28 cellular contexts compared by ENCODE assay signal in genomic region chr13:81795710-81796109, GRCh38.
"Had no signal": no experiment of that assay in that cellular context is flagged by ENCODE, and none has a peak within 500 bp of the region (broad histone marks: within the 10 kb centered on the region; RNA-seq: fewer than 3 reads in every experiment).

No MANE protein-coding gene starts in this region.

- H3K36me3 Mint-ChIP-seq: mesothelial cell of epicardium, naive B cell had no signal

- H3K36me3 ChIP-seq: colonic mucosa, esophagus squamous epithelium, gastrocnemius medialis, heart right ventricle, left lung, lower lobe of right lung had no signal

- H3K4me3 ChIP-seq: colonic mucosa, esophagus squamous epithelium, gastrocnemius medialis, heart right ventricle, left lung, lower lobe of right lung, mucosa of descending colon had no signal

- H3K4me1 Mint-ChIP-seq: naive B cell had no signal

- FAIRE-seq: endometrium, islet of Langerhans, keratinocyte had no signal

- DNase-seq: colonic mucosa; cortex of kidney; effector CD8-positive, alpha-beta T cell; effector memory CD8-positive, alpha-beta T cell; endodermal cell; erythroblast; esophagus squamous epithelium; foreskin fibroblast; foreskin melanocyte; gastrocnemius medialis; glutamatergic neuron; head of caudate nucleus; heart right ventricle; hippocampal formation; left cardiac atrium; left ventricle myocardium superior; lower lobe of right lung; mesenchymal stem cell; mucosa of descending colon; naive B cell had no signal

- H3K9me3 ChIP-seq: colonic mucosa, esophagus squamous epithelium, gastrocnemius medialis, heart right ventricle, left lung, lower lobe of right lung had no signal

- H3K4me3 Mint-ChIP-seq: dendritic cell treated with granulocyte-macrophage colony-stimulating factor and Interleukin-4, amounts not matched to agents 40 ng/mL and 50 ng/mL, for 4 days; effector memory CD8-positive, alpha-beta T cell; endodermal cell; mesothelial cell of epicardium; naive B cell had no signal

- H3K27me3 ChIP-seq: colonic mucosa, esophagus squamous epithelium, gastrocnemius medialis, heart right ventricle, left lung had no signal

- ATAC-seq: effector memory CD8-positive, alpha-beta T cell; esophagus mucosa; gastrocnemius medialis; heart right ventricle; left cardiac atrium; left lung; left ventricle myocardium superior; lower lobe of right lung; mucosa of descending colon had no signal

- H3K27ac ChIP-seq: colonic mucosa, epithelial cell of prostate, esophagus squamous epithelium, gastrocnemius medialis, heart right ventricle, left lung, lower lobe of right lung had no signal

- H3K4me1 ChIP-seq: colonic mucosa, esophagus squamous epithelium, gastrocnemius medialis, heart right ventricle, left lung, lower lobe of right lung had no signal

- H3K27me3 Mint-ChIP-seq: dendritic cell treated with granulocyte-macrophage colony-stimulating factor and Interleukin-4, amounts not matched to agents 40 ng/mL and 50 ng/mL, for 4 days; effector memory CD8-positive, alpha-beta T cell; naive B cell had no signal

- H3K27ac Mint-ChIP-seq: dendritic cell treated with granulocyte-macrophage colony-stimulating factor and Interleukin-4, amounts not matched to agents 40 ng/mL and 50 ng/mL, for 4 days; effector memory CD8-positive, alpha-beta T cell; endodermal cell; mesothelial cell of epicardium; naive B cell had no signal
